1 cellular context compared by ENCODE assay signal in the genomic region with DNA sequence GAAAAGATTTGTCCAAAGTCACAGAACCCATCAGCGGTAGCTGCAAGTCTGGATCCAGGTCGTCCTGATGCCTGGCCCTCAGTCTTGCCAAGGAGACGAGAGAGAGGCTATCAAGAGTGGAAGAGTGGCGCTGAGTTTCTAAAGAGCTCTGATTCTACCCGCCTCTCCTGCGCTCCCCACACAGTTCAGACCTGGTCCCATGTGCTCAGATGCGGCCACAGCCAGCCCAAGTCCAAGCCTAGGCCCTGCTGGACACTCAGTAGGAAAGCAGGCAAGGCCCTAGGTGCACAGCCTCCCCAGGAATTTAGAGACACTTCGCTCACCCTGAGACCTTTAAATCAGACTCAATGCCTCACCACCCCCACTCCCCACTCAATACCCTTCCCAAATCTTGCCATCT.
TF ChIP-seq lines count a peak whose summit lies in the region.

No MANE protein-coding gene starts in this region.

TF ChIP-seq in K562, 482 proteins besides CTCF, POLR2A, EP300 and RAD21:
- 0 out of 2 replicates have a peak, but pooled peaks have one; percentile 41 for TF ChIP-seq POLR2G (IDR thresholded peaks at IDR 0.05; ENCODE audit: low read depth, low read length)
- TF ChIP-seq LCOR (CRISPR knock-in tag; IDR thresholded peaks at IDR 0.05), result no peak
- TF ChIP-seq KDM4B (IDR thresholded peaks at IDR 0.05; ENCODE audit: borderline replicate concordance in 2 of 2, low read depth in 1 of 2), result no peak
- no peak for TF ChIP-seq ARID2 (IDR thresholded peaks at IDR 0.05)
- TF ChIP-seq FUS (optimal IDR thresholded peaks at IDR 0.05; ENCODE audit: low read depth, low read length), result no peak
- TF ChIP-seq, protein P1, sequence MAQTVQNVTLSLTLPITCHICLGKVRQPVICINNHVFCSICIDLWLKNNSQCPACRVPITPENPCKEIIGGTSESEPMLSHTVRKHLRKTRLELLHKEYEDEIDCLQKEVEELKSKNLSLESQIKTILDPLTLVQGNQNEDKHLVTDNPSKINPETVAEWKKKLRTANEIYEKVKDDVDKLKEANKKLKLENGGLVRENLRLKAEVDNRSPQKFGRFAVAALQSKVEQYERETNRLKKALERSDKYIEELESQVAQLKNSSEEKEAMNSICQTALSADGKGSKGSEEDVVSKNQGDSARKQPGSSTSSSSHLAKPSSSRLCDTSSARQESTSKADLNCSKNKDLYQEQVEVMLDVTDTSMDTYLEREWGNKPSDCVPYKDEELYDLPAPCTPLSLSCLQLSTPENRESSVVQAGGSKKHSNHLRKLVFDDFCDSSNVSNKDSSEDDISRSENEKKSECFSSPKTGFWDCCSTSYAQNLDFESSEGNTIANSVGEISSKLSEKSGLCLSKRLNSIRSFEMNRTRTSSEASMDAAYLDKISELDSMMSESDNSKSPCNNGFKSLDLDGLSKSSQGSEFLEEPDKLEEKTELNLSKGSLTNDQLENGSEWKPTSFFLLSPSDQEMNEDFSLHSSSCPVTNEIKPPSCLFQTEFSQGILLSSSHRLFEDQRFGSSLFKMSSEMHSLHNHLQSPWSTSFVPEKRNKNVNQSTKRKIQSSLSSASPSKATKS (CRISPR knock-in tag; IDR thresholded peaks at IDR 0.05), result no peak
- no peak for TF ChIP-seq EHMT2 (IDR thresholded peaks at IDR 0.05)
- no peak for TF ChIP-seq ZNF79 (CRISPR knock-in tag; IDR thresholded peaks at IDR 0.05; ENCODE audit: low read depth)
- no peak for TF ChIP-seq KLF16 (IDR thresholded peaks at IDR 0.05)
- no peak for TF ChIP-seq POLR3G (IDR thresholded peaks at IDR 0.05; ENCODE audit: extremely low read depth, insufficient read length, insufficient replicate concordance)
- TF ChIP-seq, protein P2, sequence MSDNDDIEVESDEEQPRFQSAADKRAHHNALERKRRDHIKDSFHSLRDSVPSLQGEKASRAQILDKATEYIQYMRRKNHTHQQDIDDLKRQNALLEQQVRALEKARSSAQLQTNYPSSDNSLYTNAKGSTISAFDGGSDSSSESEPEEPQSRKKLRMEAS (CRISPR knock-in tag; IDR thresholded peaks at IDR 0.05), result peak; percentile 69
- TF ChIP-seq, protein P3, sequence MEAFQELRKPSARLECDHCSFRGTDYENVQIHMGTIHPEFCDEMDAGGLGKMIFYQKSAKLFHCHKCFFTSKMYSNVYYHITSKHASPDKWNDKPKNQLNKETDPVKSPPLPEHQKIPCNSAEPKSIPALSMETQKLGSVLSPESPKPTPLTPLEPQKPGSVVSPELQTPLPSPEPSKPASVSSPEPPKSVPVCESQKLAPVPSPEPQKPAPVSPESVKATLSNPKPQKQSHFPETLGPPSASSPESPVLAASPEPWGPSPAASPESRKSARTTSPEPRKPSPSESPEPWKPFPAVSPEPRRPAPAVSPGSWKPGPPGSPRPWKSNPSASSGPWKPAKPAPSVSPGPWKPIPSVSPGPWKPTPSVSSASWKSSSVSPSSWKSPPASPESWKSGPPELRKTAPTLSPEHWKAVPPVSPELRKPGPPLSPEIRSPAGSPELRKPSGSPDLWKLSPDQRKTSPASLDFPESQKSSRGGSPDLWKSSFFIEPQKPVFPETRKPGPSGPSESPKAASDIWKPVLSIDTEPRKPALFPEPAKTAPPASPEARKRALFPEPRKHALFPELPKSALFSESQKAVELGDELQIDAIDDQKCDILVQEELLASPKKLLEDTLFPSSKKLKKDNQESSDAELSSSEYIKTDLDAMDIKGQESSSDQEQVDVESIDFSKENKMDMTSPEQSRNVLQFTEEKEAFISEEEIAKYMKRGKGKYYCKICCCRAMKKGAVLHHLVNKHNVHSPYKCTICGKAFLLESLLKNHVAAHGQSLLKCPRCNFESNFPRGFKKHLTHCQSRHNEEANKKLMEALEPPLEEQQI (IDR thresholded peaks at IDR 0.05), result no peak
- TF ChIP-seq CBX5 (IDR thresholded peaks at IDR 0.05; ENCODE audit: borderline replicate concordance, low read depth), result no peak
- TF ChIP-seq NFXL1 (CRISPR knock-in tag; IDR thresholded peaks at IDR 0.05), result no peak
- TF ChIP-seq FIP1L1 (IDR thresholded peaks at IDR 0.05; ENCODE audit: low read depth, low read length, poor library complexity, severe bottlenecking), result no peak
- TF ChIP-seq ARID1B (IDR thresholded peaks at IDR 0.05), result no peak
- 0 out of 2 replicates have a peak, but pooled peaks have one; percentile 22 for TF ChIP-seq ZFX (CRISPR knock-in tag; IDR thresholded peaks at IDR 0.05)
- TF ChIP-seq ELF1 (tag; IDR thresholded peaks at IDR 0.05), result no peak
- no peak for TF ChIP-seq MCM7 (IDR thresholded peaks at IDR 0.05)
- TF ChIP-seq NCOA1 (IDR thresholded peaks at IDR 0.05; ENCODE audit: low read depth), result no peak
- no peak for TF ChIP-seq ZNF507 (tag; conservative IDR thresholded peaks at IDR 0.05)
- no peak for TF ChIP-seq RAD51 (IDR thresholded peaks at IDR 0.05; ENCODE audit: borderline replicate concordance, low read depth)
- TF ChIP-seq, protein P4, sequence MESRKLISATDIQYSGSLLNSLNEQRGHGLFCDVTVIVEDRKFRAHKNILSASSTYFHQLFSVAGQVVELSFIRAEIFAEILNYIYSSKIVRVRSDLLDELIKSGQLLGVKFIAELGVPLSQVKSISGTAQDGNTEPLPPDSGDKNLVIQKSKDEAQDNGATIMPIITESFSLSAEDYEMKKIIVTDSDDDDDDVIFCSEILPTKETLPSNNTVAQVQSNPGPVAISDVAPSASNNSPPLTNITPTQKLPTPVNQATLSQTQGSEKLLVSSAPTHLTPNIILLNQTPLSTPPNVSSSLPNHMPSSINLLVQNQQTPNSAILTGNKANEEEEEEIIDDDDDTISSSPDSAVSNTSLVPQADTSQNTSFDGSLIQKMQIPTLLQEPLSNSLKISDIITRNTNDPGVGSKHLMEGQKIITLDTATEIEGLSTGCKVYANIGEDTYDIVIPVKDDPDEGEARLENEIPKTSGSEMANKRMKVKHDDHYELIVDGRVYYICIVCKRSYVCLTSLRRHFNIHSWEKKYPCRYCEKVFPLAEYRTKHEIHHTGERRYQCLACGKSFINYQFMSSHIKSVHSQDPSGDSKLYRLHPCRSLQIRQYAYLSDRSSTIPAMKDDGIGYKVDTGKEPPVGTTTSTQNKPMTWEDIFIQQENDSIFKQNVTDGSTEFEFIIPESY (CRISPR knock-in tag; IDR thresholded peaks at IDR 0.05), result peak; percentile 36; the same call in 1 of the 2 replicates
- TF ChIP-seq MED1 (CRISPR knock-in tag; IDR thresholded peaks at IDR 0.05; ENCODE audit: borderline replicate concordance), result 0 out of 2 replicates have a peak, but pooled peaks have one; percentile 66
- no peak for TF ChIP-seq ZNF764 (CRISPR knock-in tag; IDR thresholded peaks at IDR 0.05; ENCODE audit: low read depth)
- no peak for TF ChIP-seq E2F3 (CRISPR knock-in tag; IDR thresholded peaks at IDR 0.05)
- no peak for TF ChIP-seq TRIM24 (IDR thresholded peaks at IDR 0.05)
- TF ChIP-seq SMAD4 (CRISPR knock-in tag; conservative IDR thresholded peaks at IDR 0.05), result no peak
- no peak for TF ChIP-seq CCAR2 (IDR thresholded peaks at IDR 0.05; ENCODE audit: low read depth, low read length)
